Comparison of ENCODE assay signal across 10 cellular contexts in genomic region chr12:102964872-102965271, GRCh38. TPM values are rescaled to one million over a fixed set of nuclear protein-coding genes. Genes with fewer than 3 reads are reported as not detected.
DNase-seq lines count a peak whose midpoint lies in the region; ATAC-seq and TF ChIP-seq lines count a peak whose summit lies in the region.
"Had no signal": no experiment of that assay in that cellular context is flagged by ENCODE, and none has a peak within 500 bp of the region (broad histone marks: within the 10 kb centered on the region; RNA-seq: fewer than 3 reads in every experiment).

No MANE protein-coding gene starts in this region.

- H3K36me3 Mint-ChIP-seq in Caco-2 (ENCODE audit: insufficient read depth, unreplicated experiment): no peaks in the 10 kb centered on the region

- no peaks in the 10 kb centered on the region for H3K4me1 ChIP-seq in Caco-2

- POLR2A ChIA-PET in Caco-2 (lab: Charles Lee): no interaction called here

- peaks cover 17% of the 10 kb centered on the region for H3K4me1 Mint-ChIP-seq in Caco-2 (ENCODE audit: low read depth, unreplicated experiment)

- intact Hi-C loops in Caco-2 (cut with micrococcal nuclease; ENCODE audit: unreplicated experiment): no loop called here

- DNase-seq in Caco-2 (peak in 1 of 2 experiments; percentile 19), SHP77 (lab: John Stamatoyannopoulos, UW) (peak; percentile 43 to 76), kidney tubule cell (ENCODE audit: low spot score) (peak; percentile 44), KG1 (lab: John Stamatoyannopoulos, UW) (no peak), NCI-H1048 (lab: John Stamatoyannopoulos, UW) (no peak)
- no peak for DNase-seq in stimulated activated CD4-positive, alpha-beta T cell treated with anti-CD3 and anti-CD28 coated beads, Interleukin-4, amount 100 ng/mL, for 24 hours
- DNase-seq: stimulated activated CD4-positive, alpha-beta T cell treated with anti-CD3 and anti-CD28 coated beads, Interleukin-12 subunit alpha, Interleukin-12 subunit beta, amount 100 ng/mL, for 4 hours had no signal

- H3K9me3 ChIP-seq in Caco-2: no peaks in the 10 kb centered on the region

- no peaks in the 10 kb centered on the region for H3K36me3 ChIP-seq in Caco-2 (ENCODE audit: control insufficient read depth, insufficient read depth, low read length)

- ATAC-seq in GM21825 (IDR thresholded peaks at IDR 0.05; ENCODE audit: unreplicated experiment): peak; percentile 40
- ATAC-seq in GM19397 (IDR thresholded peaks at IDR 0.05; ENCODE audit: unreplicated experiment): no peak

- CTCF ChIA-PET in Caco-2 (lab: Charles Lee): no interaction called here

- peak overlapping the region; percentile 51 for H3K4me3 Mint-ChIP-seq in Caco-2 (ENCODE audit: unreplicated experiment)

- no peak overlapping the region for H3K27ac Mint-ChIP-seq in Caco-2 (ENCODE audit: unreplicated experiment)

- peaks cover 38% of the 10 kb centered on the region for H3K27me3 Mint-ChIP-seq in Caco-2 (ENCODE audit: insufficient read depth, unreplicated experiment)

- BruUV-seq in Caco-2 (replicated peaks; lab: Mats Ljungman, UMichigan): no TSS peak

- H3K4me3 ChIP-seq in Caco-2 (ENCODE audit: low read depth, low read length): no peak overlapping the region

- no peaks in the 10 kb centered on the region for H3K9me3 Mint-ChIP-seq in Caco-2 (ENCODE audit: unreplicated experiment)

- peaks cover 4% of the 10 kb centered on the region for H3K27me3 ChIP-seq in Caco-2 (replicated peaks; ENCODE audit: control insufficient read depth, insufficient read depth, low read length)

- no peak for TF ChIP-seq CTCF in Caco-2 (IDR thresholded peaks at IDR 0.05; ENCODE audit: insufficient read depth in 1 of 2, low read depth in 1 of 2, low read length in 1 of 2, severe bottlenecking in 1 of 2, unreplicated experiment in 1 of 2)

RNA-seq across cellular contexts. Expression of gene ASCL1, which starts 7.4 kb away (rescaled TPM):
- total RNA-seq in Caco-2 (2022): not detected in 2 replicates
- total RNA-seq: RPMI7951 had no signal

RNA-seq across cellular contexts. Expression of gene PAH, which starts 47.8 kb away (rescaled TPM):
- total RNA-seq in Caco-2 (2022): 5.1 and 5.8 TPM in 2 replicates
- total RNA-seq: RPMI7951 had no signal

Comparison
In these comparisons a context has a peak if more than half of its experiments do, and no peak if none do; other contexts are left out.
1. DNase-seq: peak in SHP77 (2 of 2) and kidney tubule cell (single experiment); none in stimulated activated CD4-positive, alpha-beta T cell treated with anti-CD3 and anti-CD28 coated beads, Interleukin-4, amount 100 ng/mL, for 24 hours (single experiment), KG1 (single experiment) and NCI-H1048 (single experiment).